7 cellular contexts compared by ENCODE assay signal in genomic region chr14:73016016-73016415, GRCh38. TPM values are rescaled to one million over a fixed set of nuclear protein-coding genes. Genes with fewer than 3 reads are reported as not detected.
DNase-seq lines count a peak whose midpoint lies in the region; ATAC-seq and TF ChIP-seq lines count a peak whose summit lies in the region.
"Not testable (repeated sequence)": the region's sequence is repeated elsewhere in the genome, so short reads cannot be mapped to it uniquely, and the experiment has no call there.

No MANE protein-coding gene starts in this region.

- not testable (repeated sequence) for H3K36me3 ChIP-seq in PC-3 (ENCODE audit: low read depth, low read length); mucosa of descending colon (ENCODE audit: low read depth)
- H3K36me3 ChIP-seq in RWPE2 (ENCODE audit: low read depth), result peaks cover 11% of the 10 kb centered on the region

- H3K27ac Mint-ChIP-seq in MCF 10A (ENCODE audit: low read depth, unreplicated experiment), result not testable (repeated sequence)

- H3K9ac ChIP-seq in PC-3 (ENCODE audit: low read length), result not testable (repeated sequence)

- H3K27me3 Mint-ChIP-seq in MCF 10A (ENCODE audit: insufficient read depth, unreplicated experiment), result not testable (repeated sequence)

- H3K9me3 Mint-ChIP-seq in MCF 10A (ENCODE audit: unreplicated experiment), result not testable (repeated sequence)

- not testable (repeated sequence) for H3K9me2 ChIP-seq in PC-3 (replicated peaks; ENCODE audit: low read length)

- not testable (repeated sequence) for H3K4me3 ChIP-seq in PC-3 (ENCODE audit: low read length); RWPE2 (ENCODE audit: severe bottlenecking); mucosa of descending colon

- not testable (repeated sequence) for H3K9me3 ChIP-seq in PC-3 (ENCODE audit: low read length); RWPE2 (ENCODE audit: severe bottlenecking); mucosa of descending colon

- CTCF ChIA-PET in PC-3 (lab: Charles Lee); MCF 10A (lab: Yijun Ruan, JAX): not testable (repeated sequence)

- H3K4me1 ChIP-seq in PC-3 (ENCODE audit: insufficient read depth, low read length); RWPE2 (ENCODE audit: insufficient read depth, poor library complexity, severe bottlenecking); mucosa of descending colon (ENCODE audit: low read depth): not testable (repeated sequence)

- not testable (repeated sequence) for H3K27me3 ChIP-seq in PC-3 (ENCODE audit: low read length); RWPE2 (ENCODE audit: insufficient read depth, poor library complexity, severe bottlenecking)

- ATAC-seq in PC-3 (peak; percentile 88), RWPE2 (ENCODE audit: low read depth) (peak; percentile 85), esophagus mucosa (peak; percentile 63), mucosa of descending colon (peak; percentile 54)

- not testable (repeated sequence) for BruUV-seq in PC-3 (replicated peaks; lab: Mats Ljungman, UMichigan); MCF 10A (replicated peaks; lab: Mats Ljungman, UMichigan)

- H3K27ac ChIP-seq in PC-3 (ENCODE audit: low read length), result 0 out of 2 replicates have a peak overlapping the region, but pooled peaks have one; percentile 14
- H3K27ac ChIP-seq in RWPE2 (ENCODE audit: poor library complexity, severe bottlenecking), result not testable (repeated sequence)

- not testable (repeated sequence) for H3K79me2 ChIP-seq in PC-3 (ENCODE audit: low read length)

- H3F3A ChIP-seq in PC-3 (ENCODE audit: low read length, unreplicated experiment), result not testable (repeated sequence)

- intact Hi-C loops in PC-3 (cut with micrococcal nuclease); MCF 10A (cut with micrococcal nuclease); mucosa of descending colon (cut with DNase I, micrococcal nuclease): not testable (repeated sequence)

- H3K4me2 ChIP-seq in PC-3 (ENCODE audit: low read length), result not testable (repeated sequence)

- not testable (repeated sequence) for H3K4me3 Mint-ChIP-seq in MCF 10A (ENCODE audit: unreplicated experiment)

- not testable (repeated sequence) for H4K20me1 ChIP-seq in PC-3 (ENCODE audit: low read length)

- H2AFZ ChIP-seq in PC-3 (ENCODE audit: low read length), result not testable (repeated sequence)

- H3K36me3 Mint-ChIP-seq in MCF 10A (ENCODE audit: insufficient read depth, unreplicated experiment), result peaks cover 62% of the 10 kb centered on the region

- TF ChIP-seq CTCF in PC-3 (conservative IDR thresholded peaks at IDR 0.05; ENCODE audit: low read depth, low read length); RWPE2 (IDR thresholded peaks at IDR 0.05; ENCODE audit: poor library complexity, severe bottlenecking); MCF 10A (IDR thresholded peaks at IDR 0.05; ENCODE audit: unreplicated experiment); mucosa of descending colon (IDR thresholded peaks at IDR 0.05): not testable (repeated sequence)

- POLR2A ChIA-PET in PC-3 (lab: Charles Lee; ENCODE audit: unreplicated experiment), result interaction anchor here (0.5 to 0.7 kb wide), 2 partner anchors 16 to 1692 kb away, joined by 3 read pairs; no protein-coding TSS in a partner anchor
- POLR2A ChIA-PET in MCF 10A (lab: Yijun Ruan, JAX), result not testable (repeated sequence)

- not testable (repeated sequence) for H3K4me1 Mint-ChIP-seq in MCF 10A (ENCODE audit: insufficient read depth, unreplicated experiment)

- DNase-seq in DMS53 (lab: John Stamatoyannopoulos, UW), result peak; percentile 7
- DNase-seq in HPDE6-E6E7 (ENCODE audit: extremely low spot score), result peak; percentile 14
- DNase-seq in PC-3, result peak; percentile 77
- DNase-seq in RWPE2 (ENCODE audit: low spot score); mucosa of descending colon: not testable (repeated sequence)
- peak; percentile 17 for DNase-seq in MCF 10A (ENCODE audit: unreplicated experiment)

RNA-seq across cellular contexts. Expression of gene ZFYVE1, which starts 10.9 kb away (rescaled TPM):
- 10.5 and 13.0 TPM in 2 replicates for total RNA-seq in PC-3 (2014; rRNA removed)
- 13.3 and 17.6 TPM in 2 replicates for total RNA-seq in MCF 10A (2022)
- 10.7 TPM for total RNA-seq in esophagus mucosa
- total RNA-seq in mucosa of descending colon, result 10 to 100 TPM; 15.5 to 26.0 (median 19.9) TPM

RNA-seq across cellular contexts. Expression of gene RBM25, which starts 42.3 kb away (rescaled TPM):
- total RNA-seq in PC-3 (2014; rRNA removed), result 53.2 and 64.7 TPM in 2 replicates
- 106 and 107 TPM in 2 replicates for total RNA-seq in MCF 10A (2022)
- total RNA-seq in esophagus mucosa, result 35.1 TPM
- 10 to 100 TPM; 66.0 to 68.7 (median 66.2) TPM for total RNA-seq in mucosa of descending colon
